37 cellular contexts compared by ENCODE assay signal in genomic region chr10:97805960-97806359, GRCh38. TPM values are rescaled to one million over a fixed set of nuclear protein-coding genes. Genes with fewer than 3 reads are reported as not detected.
"Had no signal": no experiment of that assay in that cellular context is flagged by ENCODE, and none has a peak within 500 bp of the region (broad histone marks: within the 10 kb centered on the region; RNA-seq: fewer than 3 reads in every experiment).

No MANE protein-coding gene starts in this region.

- H3K4me3 ChIP-seq: adrenal gland, body of pancreas, colonic mucosa, esophagus squamous epithelium, gastroesophageal sphincter had no signal

- H3K36me3 Mint-ChIP-seq: activated CD4-positive, alpha-beta memory T cell treated with anti-CD3 and anti-CD28 coated beads for 36 hours; activated CD8-positive, alpha-beta memory T cell treated with anti-CD3 and anti-CD28 coated beads, Interleukin-2, amount 10 ng/mL, durations not matched to agents 7 days and 5 days; activated naive CD4-positive, alpha-beta T cell treated with anti-CD3 and anti-CD28 coated beads, Interleukin-2, amount 50 U/mL, for 24 hours; activated naive CD8-positive, alpha-beta T cell treated with anti-CD3 and anti-CD28 coated beads for 36 hours had no signal

- H3K4me1 Mint-ChIP-seq: activated CD4-positive, alpha-beta T cell treated with anti-CD3 and anti-CD28 coated beads for 36 hours; activated CD4-positive, alpha-beta T cell treated with anti-CD3 and anti-CD28 coated beads, Interleukin-2, amount 10 ng/mL, durations not matched to agents 24 days and 14 days; activated CD8-positive, alpha-beta memory T cell treated with anti-CD3 and anti-CD28 coated beads, Interleukin-2, amount 10 ng/mL, durations not matched to agents 7 days and 5 days; activated naive CD4-positive, alpha-beta T cell treated with anti-CD3 and anti-CD28 coated beads, Interleukin-2, amount 50 U/mL, for 24 hours; activated naive CD8-positive, alpha-beta T cell treated with anti-CD3 and anti-CD28 coated beads for 36 hours; activated naive CD8-positive, alpha-beta T cell treated with anti-CD3 and anti-CD28 coated beads, Interleukin-2, amount 50 U/mL, for 24 hours had no signal

- H3K27ac ChIP-seq: adrenal gland, body of pancreas, colonic mucosa, epithelial cell of prostate, esophagus squamous epithelium, gastroesophageal sphincter, WERI-Rb-1 had no signal

- H3K9me3 ChIP-seq: adrenal gland, body of pancreas, colonic mucosa, esophagus squamous epithelium, gastroesophageal sphincter had no signal

- H3K4me1 ChIP-seq: adrenal gland, colonic mucosa, esophagus squamous epithelium, gastroesophageal sphincter had no signal

- H3K4me3 Mint-ChIP-seq: activated CD4-positive, alpha-beta memory T cell treated with anti-CD3 and anti-CD28 coated beads for 36 hours; activated CD4-positive, alpha-beta T cell treated with anti-CD3 and anti-CD28 coated beads for 36 hours; activated CD4-positive, alpha-beta T cell treated with anti-CD3 and anti-CD28 coated beads, Interleukin-2, amount 10 ng/mL, durations not matched to agents 24 days and 14 days; activated CD8-positive, alpha-beta memory T cell treated with anti-CD3 and anti-CD28 coated beads, Interleukin-2, amount 10 ng/mL, durations not matched to agents 7 days and 5 days; activated CD8-positive, alpha-beta T cell treated with anti-CD3 and anti-CD28 coated beads, Interleukin-2, amount 10 ng/mL, durations not matched to agents 7 days and 5 days; activated naive CD4-positive, alpha-beta T cell treated with anti-CD3 and anti-CD28 coated beads for 36 hours; activated naive CD4-positive, alpha-beta T cell treated with anti-CD3 and anti-CD28 coated beads, Interleukin-2, amount 50 U/mL, for 24 hours; activated naive CD8-positive, alpha-beta T cell treated with anti-CD3 and anti-CD28 coated beads for 36 hours; activated naive CD8-positive, alpha-beta T cell treated with anti-CD3 and anti-CD28 coated beads, Interleukin-2, amount 50 U/mL, for 24 hours; activated T-helper 1 cell treated with anti-CD3 and anti-CD28 coated beads, Interleukin-12 subunit alpha, Interleukin-12 subunit beta, Interleukin-2, Interleukin-4 antibody, amounts not matched to agents 30 ng/mL and 10 ng/mL and 1 ng/mL, durations not matched to agents 14 hours and 24 hours and 36 hours; T-helper 2 cell treated with Interferon-gamma antibody and Interleukin-4, amounts not matched to agents 5 μg/mL and 100 μg/mL, for 36 hours had no signal

- DNase-seq: activated CD4-positive, alpha-beta memory T cell treated with anti-CD3 and anti-CD28 coated beads for 36 hours; activated CD4-positive, alpha-beta T cell treated with anti-CD3 and anti-CD28 coated beads for 36 hours; activated CD4-positive, alpha-beta T cell treated with anti-CD3 and anti-CD28 coated beads, Interleukin-2, amount 10 ng/mL, durations not matched to agents 24 days and 14 days; activated CD4-positive, CD25-positive, alpha-beta regulatory T cell; activated CD4-positive, CD25-positive, alpha-beta regulatory T cell treated with anti-CD3 and anti-CD28 coated beads, Interleukin-2, amount 50 U/mL, for 72 hours; activated CD8-positive, alpha-beta memory T cell treated with anti-CD3 and anti-CD28 coated beads, Interleukin-2, amount 10 ng/mL, durations not matched to agents 7 days and 5 days; activated CD8-positive, alpha-beta memory T cell treated with anti-CD3 and anti-CD28 coated beads, Interleukin-2, amount 50 U/mL, for 4 hours; activated CD8-positive, alpha-beta T cell treated with anti-CD3 and anti-CD28 coated beads, Interleukin-2, amount 10 ng/mL, durations not matched to agents 7 days and 5 days; activated effector memory CD4-positive, alpha-beta T cell treated with anti-CD3 and anti-CD28 coated beads, Interleukin-2, amount 50 U/mL, for 16 hours; activated naive CD4-positive, alpha-beta T cell treated with anti-CD3 and anti-CD28 coated beads for 36 hours; activated naive CD8-positive, alpha-beta T cell treated with anti-CD3 and anti-CD28 coated beads for 36 hours; activated naive CD8-positive, alpha-beta T cell treated with anti-CD3 and anti-CD28 coated beads, Interleukin-2, amount 50 U/mL, for 24 hours; activated T-cell treated with anti-CD3 and anti-CD28 coated beads, Interleukin-2, amount 50 U/mL, for 1 hour; activated T-cell treated with anti-CD3 and anti-CD28 coated beads, Interleukin-2, amount 50 U/mL, for 48 hours; adrenal gland; aorta; body of pancreas; cerebellar nuclear complex; colonic mucosa; effector CD8-positive, alpha-beta T cell; esophagus squamous epithelium; foreskin melanocyte; T-helper 1 cell; T-helper 17 cell; T1000; WERI-Rb-1 had no signal

- H3K9me3 Mint-ChIP-seq: activated CD4-positive, alpha-beta memory T cell treated with anti-CD3 and anti-CD28 coated beads for 36 hours; activated CD4-positive, alpha-beta T cell treated with anti-CD3 and anti-CD28 coated beads, Interleukin-2, amount 10 ng/mL, durations not matched to agents 24 days and 14 days; activated naive CD4-positive, alpha-beta T cell treated with anti-CD3 and anti-CD28 coated beads for 36 hours; activated naive CD4-positive, alpha-beta T cell treated with anti-CD3 and anti-CD28 coated beads, Interleukin-2, amount 50 U/mL, for 24 hours; activated naive CD8-positive, alpha-beta T cell treated with anti-CD3 and anti-CD28 coated beads for 36 hours; activated naive CD8-positive, alpha-beta T cell treated with anti-CD3 and anti-CD28 coated beads, Interleukin-2, amount 50 U/mL, for 24 hours; activated T-helper 1 cell treated with anti-CD3 and anti-CD28 coated beads, Interleukin-12 subunit alpha, Interleukin-12 subunit beta, Interleukin-2, Interleukin-4 antibody, amounts not matched to agents 30 ng/mL and 10 ng/mL and 1 ng/mL, durations not matched to agents 14 hours and 24 hours and 36 hours; activated T-helper 2 cell treated with anti-CD3 and anti-CD28 coated beads, Interferon-gamma antibody, Interleukin-2, Interleukin-4, amounts not matched to agents 10 μg/mL and 5 μg/mL and 100 μg/mL, durations not matched to agents 14 hours and 24 hours and 36 hours; T-helper 2 cell treated with Interferon-gamma antibody and Interleukin-4, amounts not matched to agents 5 μg/mL and 100 μg/mL, for 36 hours had no signal

- H3K27me3 ChIP-seq: adrenal gland, body of pancreas, colonic mucosa had no signal

- H3K27ac Mint-ChIP-seq: activated CD4-positive, alpha-beta memory T cell treated with anti-CD3 and anti-CD28 coated beads for 36 hours; activated CD4-positive, alpha-beta T cell treated with anti-CD3 and anti-CD28 coated beads for 36 hours; activated CD4-positive, alpha-beta T cell treated with anti-CD3 and anti-CD28 coated beads, Interleukin-2, amount 10 ng/mL, durations not matched to agents 24 days and 14 days; activated CD8-positive, alpha-beta memory T cell treated with anti-CD3 and anti-CD28 coated beads, Interleukin-2, amount 10 ng/mL, durations not matched to agents 7 days and 5 days; activated CD8-positive, alpha-beta T cell treated with anti-CD3 and anti-CD28 coated beads, Interleukin-2, amount 10 ng/mL, durations not matched to agents 7 days and 5 days; activated naive CD4-positive, alpha-beta T cell treated with anti-CD3 and anti-CD28 coated beads for 36 hours; activated naive CD4-positive, alpha-beta T cell treated with anti-CD3 and anti-CD28 coated beads, Interleukin-2, amount 50 U/mL, for 24 hours; activated naive CD8-positive, alpha-beta T cell treated with anti-CD3 and anti-CD28 coated beads for 36 hours; activated naive CD8-positive, alpha-beta T cell treated with anti-CD3 and anti-CD28 coated beads, Interleukin-2, amount 50 U/mL, for 24 hours; activated T-helper 1 cell treated with anti-CD3 and anti-CD28 coated beads, Interleukin-12 subunit alpha, Interleukin-12 subunit beta, Interleukin-2, Interleukin-4 antibody, amounts not matched to agents 30 ng/mL and 10 ng/mL and 1 ng/mL, durations not matched to agents 14 hours and 24 hours and 36 hours; activated T-helper 2 cell treated with anti-CD3 and anti-CD28 coated beads, Interferon-gamma antibody, Interleukin-2, Interleukin-4, amounts not matched to agents 10 μg/mL and 5 μg/mL and 100 μg/mL, durations not matched to agents 14 hours and 24 hours and 36 hours; T-helper 17 cell; T-helper 2 cell treated with Interferon-gamma antibody and Interleukin-4, amounts not matched to agents 5 μg/mL and 100 μg/mL, for 36 hours had no signal

- H3K27me3 Mint-ChIP-seq: activated CD4-positive, alpha-beta T cell treated with anti-CD3 and anti-CD28 coated beads for 36 hours; activated naive CD4-positive, alpha-beta T cell treated with anti-CD3 and anti-CD28 coated beads, Interleukin-2, amount 50 U/mL, for 24 hours; activated naive CD8-positive, alpha-beta T cell treated with anti-CD3 and anti-CD28 coated beads for 36 hours had no signal

- H3K36me3 ChIP-seq: adrenal gland, colonic mucosa, esophagus squamous epithelium, gastroesophageal sphincter, WERI-Rb-1 had no signal

RNA-seq across cellular contexts. Expression of gene SFRP5, which starts 34.2 kb away (rescaled TPM):
- total RNA-seq: activated CD4-positive, alpha-beta memory T cell treated with anti-CD3 and anti-CD28 coated beads for 36 hours; activated CD4-positive, alpha-beta T cell treated with anti-CD3 and anti-CD28 coated beads for 36 hours; activated CD4-positive, alpha-beta T cell treated with anti-CD3 and anti-CD28 coated beads, Interleukin-2, amount 10 ng/mL, durations not matched to agents 24 days and 14 days; activated CD8-positive, alpha-beta memory T cell treated with anti-CD3 and anti-CD28 coated beads, Interleukin-2, amount 10 ng/mL, durations not matched to agents 7 days and 5 days; activated naive CD4-positive, alpha-beta T cell treated with anti-CD3 and anti-CD28 coated beads for 36 hours; activated T-helper 1 cell treated with anti-CD3 and anti-CD28 coated beads, Interleukin-12 subunit alpha, Interleukin-12 subunit beta, Interleukin-2, Interleukin-4 antibody, amounts not matched to agents 30 ng/mL and 10 ng/mL and 1 ng/mL, durations not matched to agents 14 hours and 24 hours and 36 hours; activated T-helper 2 cell treated with anti-CD3 and anti-CD28 coated beads, Interferon-gamma antibody, Interleukin-2, Interleukin-4, amounts not matched to agents 10 μg/mL and 5 μg/mL and 100 μg/mL, durations not matched to agents 14 hours and 24 hours and 36 hours; dermis microvascular lymphatic vessel endothelial cell; endothelial cell of umbilical vein; fibroblast of lung; fibroblast of villous mesenchyme; glomerular endothelial cell; T-helper 17 cell had no signal

RNA-seq across cellular contexts. Expression of gene GOLGA7B, which starts 43.7 kb away (rescaled TPM):
- total RNA-seq: endothelial cell of umbilical vein, glomerular endothelial cell had no signal
